1 cellular context compared by ENCODE assay signal in the genomic region with DNA sequence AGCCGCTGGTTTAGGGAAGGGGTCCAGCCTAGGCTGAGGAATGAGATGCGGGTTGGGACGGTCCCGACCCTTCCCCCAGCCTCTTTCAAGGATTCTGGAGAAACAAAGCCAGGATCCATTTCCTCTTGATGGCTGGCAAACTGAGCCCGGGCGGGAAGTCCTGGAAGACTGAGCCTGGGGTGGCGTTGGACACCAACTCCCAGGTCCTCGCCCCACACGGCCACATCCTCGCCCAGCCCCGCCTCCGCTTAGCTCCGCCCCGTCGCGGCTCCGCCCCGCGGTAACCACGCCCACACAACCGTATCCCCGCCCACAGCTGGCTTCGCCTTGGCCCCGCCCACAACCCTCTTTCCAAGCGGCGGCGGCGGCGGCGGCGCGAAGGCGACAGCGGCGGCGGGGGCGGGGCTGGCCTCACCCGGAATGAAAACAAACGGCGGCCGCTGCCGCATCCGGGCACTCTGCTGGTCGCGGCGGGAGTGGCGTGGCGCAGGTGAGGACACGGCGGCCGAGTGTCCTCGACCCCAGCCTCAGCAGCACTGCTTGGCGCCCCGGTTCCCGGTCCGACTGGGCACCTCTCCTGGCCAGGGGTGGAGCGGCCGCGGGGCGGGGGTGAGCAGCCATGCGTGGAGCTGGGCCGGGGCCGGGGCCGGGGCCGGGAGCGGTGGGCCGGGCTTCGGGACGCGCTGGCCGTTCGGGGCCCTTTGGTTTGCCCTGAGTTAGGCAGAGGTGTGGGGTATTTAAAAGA.
TF ChIP-seq lines count a peak whose summit lies in the region.

NUB1 (plus strand) TSS at position 456 of the 745 bp plus-strand sequence. CDS start 3,538 bp downstream, outside the sequence.

TF ChIP-seq in endothelial cell of umbilical vein, 7 proteins besides CTCF, POLR2A, EP300 and RAD21 (continued from another document):
- TF ChIP-seq, protein P1, sequence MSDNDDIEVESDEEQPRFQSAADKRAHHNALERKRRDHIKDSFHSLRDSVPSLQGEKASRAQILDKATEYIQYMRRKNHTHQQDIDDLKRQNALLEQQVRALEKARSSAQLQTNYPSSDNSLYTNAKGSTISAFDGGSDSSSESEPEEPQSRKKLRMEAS (IDR thresholded peaks at IDR 0.05; ENCODE audit: insufficient read depth, insufficient read length) = no peak
- no peak for TF ChIP-seq FOS (IDR thresholded peaks at IDR 0.05; ENCODE audit: borderline replicate concordance, insufficient read depth, low read length)
